ENCODE assay signal across 26 cellular contexts in genomic region chr21:35329940-35330670, GRCh38.
DNase-seq lines count a peak whose midpoint lies in the region; ATAC-seq and TF ChIP-seq lines count a peak whose summit lies in the region.
"Had no signal": no experiment of that assay in that cellular context is flagged by ENCODE, and none has a peak within 500 bp of the region (broad histone marks: within the 10 kb centered on the region; RNA-seq: fewer than 3 reads in every experiment).

No MANE protein-coding gene starts in this region.

- no peaks in the 10 kb centered on the region for H3K79me2 ChIP-seq in fibroblast of lung (ENCODE audit: control insufficient read depth, insufficient read depth, low read length)

- intact Hi-C loops in Right ventricle myocardium superior (cut with DNase I), result no loop called here
- intact Hi-C loops in Right ventricle myocardium inferior (cut with DNase I), result no loop called here
- intact Hi-C loops in testis (cut with DNase I; ENCODE audit: low total_unique reads), result no loop called here
- intact Hi-C loops in spleen (cut with DNase I; ENCODE audit: low total_unique reads), result no loop called here

- H4K20me1 ChIP-seq in fibroblast of lung (ENCODE audit: control insufficient read depth, extremely low read depth, insufficient read depth, low read length), result no peaks in the 10 kb centered on the region

- no peak overlapping the region for H2AFZ ChIP-seq in fibroblast of lung (ENCODE audit: low read length)

- no peak overlapping the region for H3K27ac ChIP-seq in fibroblast of lung (ENCODE audit: insufficient read depth, low read length)
- peak overlapping the region in 1 of 2 donors; percentile 22 for H3K27ac ChIP-seq in testis
- no peak overlapping the region for H3K27ac ChIP-seq in spleen
- H3K27ac ChIP-seq: SJCRH30, upper lobe of right lung had no signal

- DNase-seq in Right ventricle myocardium superior, result no peak
- no peak for DNase-seq in Right ventricle myocardium inferior (ENCODE audit: missing footprints)
- DNase-seq in adipocyte (ENCODE audit: low read depth), result peak; percentile 43
- DNase-seq in fibroblast of lung (ENCODE audit: low read depth in 2 of 2), result peak; percentile 30 to 33
- DNase-seq in testis, result peak; percentile 54
- no peak for DNase-seq in activated CD4-positive, alpha-beta T cell treated with anti-CD3 and anti-CD28 coated beads for 48 hours
- no peak for DNase-seq in activated CD4-positive, alpha-beta T cell treated with anti-CD3 and anti-CD28 coated beads, Interleukin-2, amount 50 U/mL, for 4 hours
- DNase-seq in spleen, result no peak
- DNase-seq: activated CD4-positive, alpha-beta T cell treated with anti-CD3 and anti-CD28 coated beads, Interleukin-2, amount 50 U/mL, for 1 hour; activated CD8-positive, alpha-beta memory T cell treated with anti-CD3 and anti-CD28 coated beads, Interleukin-2, amount 10 ng/mL, durations not matched to agents 7 days and 5 days; activated naive CD4-positive, alpha-beta T cell; activated T-cell treated with anti-CD3 and anti-CD28 coated beads, Interleukin-2, amount 50 U/mL, for 72 hours; effector memory CD4-positive, alpha-beta T cell; erythroblast; KBM-7; MM.1S; NCI-H1436; NCI-H2171; NCI-H524 treated with DMSO at 0.1 percent for 48 hours; retina; SJCRH30; stimulated activated CD4-positive, alpha-beta T cell treated with anti-CD3 and anti-CD28 coated beads, Interleukin-2, amount 100 ng/mL, for 48 hours; T1000; upper lobe of right lung had no signal

- TF ChIP-seq CTCF in fibroblast of lung (conservative IDR thresholded peaks at IDR 0.05 in 1 of 2, IDR thresholded peaks at IDR 0.05 in 1 of 2; ENCODE audit: low read depth in 1 of 2, low read length in 2 of 2), result no peak
- no peak for TF ChIP-seq CTCF in testis (IDR thresholded peaks at IDR 0.05)
- no peak for TF ChIP-seq CTCF in spleen (IDR thresholded peaks at IDR 0.05 in 8 of 11, conservative IDR thresholded peaks at IDR 0.05 in 3 of 11)

- ATAC-seq in Right ventricle myocardium superior (ENCODE audit: poor library complexity), result peak; percentile 56
- no peak for ATAC-seq in Right ventricle myocardium inferior
- ATAC-seq: activated CD8-positive, alpha-beta memory T cell treated with anti-CD3 and anti-CD28 coated beads, Interleukin-2, amount 10 ng/mL, durations not matched to agents 7 days and 5 days; activated T-cell treated with anti-CD3 and anti-CD28 coated beads, Interleukin-2, amount 50 U/mL, for 72 hours; natural killer cell treated with Interleukin-12 subunit alpha and Interleukin-12 subunit beta and Interleukin-15 and Interleukin-18, amount 100 ng/mL, for 72 hours; upper lobe of right lung had no signal

- H3K36me3 ChIP-seq in adipocyte (ENCODE audit: control insufficient read depth, insufficient read depth, low read length, severe bottlenecking) (no peaks in the 10 kb centered on the region), fibroblast of lung (ENCODE audit: control insufficient read depth, insufficient read depth, low read length) (no peaks in the 10 kb centered on the region), testis (ENCODE audit: low read depth, missing control alignments) (no peaks in the 10 kb centered on the region), spleen (no peaks in the 10 kb centered on the region)
- H3K36me3 ChIP-seq: SJCRH30, upper lobe of right lung had no signal

- peaks cover 20% of the 10 kb centered on the region for H3K4me1 ChIP-seq in adipocyte (ENCODE audit: control insufficient read depth, insufficient read depth, low read length)
- no peaks in the 10 kb centered on the region for H3K4me1 ChIP-seq in fibroblast of lung (ENCODE audit: control insufficient read depth, extremely low read depth, insufficient read depth, low read length)
- H3K4me1 ChIP-seq in testis, result no peaks in the 10 kb centered on the region
- H3K4me1 ChIP-seq in spleen, result no peaks in the 10 kb centered on the region
- H3K4me1 ChIP-seq: upper lobe of right lung had no signal

- H3K27me3 ChIP-seq in adipocyte (replicated peaks; ENCODE audit: control insufficient read depth, insufficient read depth, low read length) (no peaks in the 10 kb centered on the region), fibroblast of lung (ENCODE audit: control insufficient read depth, insufficient read depth, low read length) (no peaks in the 10 kb centered on the region), testis (no peaks in the 10 kb centered on the region), spleen (replicated peaks in 1 of 7) (no peaks in the 10 kb centered on the region)
- H3K27me3 ChIP-seq: SJCRH30, upper lobe of right lung had no signal

- H3K9me3 ChIP-seq in adipocyte (ENCODE audit: control insufficient read depth, low read length) (no peaks in the 10 kb centered on the region), fibroblast of lung (ENCODE audit: control insufficient read depth, insufficient read depth, low read depth, low read length) (no peaks in the 10 kb centered on the region), testis (no peaks in the 10 kb centered on the region), spleen (no peaks in the 10 kb centered on the region)
- H3K9me3 ChIP-seq: SJCRH30, upper lobe of right lung had no signal

- no peak overlapping the region for H3K4me3 ChIP-seq in adipocyte (ENCODE audit: low read length)
- no peak overlapping the region for H3K4me3 ChIP-seq in fibroblast of lung (replicated peaks in 1 of 4; ENCODE audit: control extremely low read depth in 1 of 4, insufficient read depth in 1 of 4, low read depth in 3 of 4, low read length in 4 of 4)
- H3K4me3 ChIP-seq in testis, result no peak overlapping the region
- H3K4me3 ChIP-seq in spleen, result no peak overlapping the region
- H3K4me3 ChIP-seq: coronary artery, SJCRH30, upper lobe of right lung had no signal

- 69 to 76% methylated on average over 4 of the region's 4 CpGs for WGBS in testis, 2 donors
- WGBS in spleen, 5 donors, result 88 to 90% (median 90%) methylated on average over 4 of the region's 4 CpGs

- H3K4me2 ChIP-seq in fibroblast of lung (ENCODE audit: extremely low read depth, insufficient read depth, low read length), result no peak overlapping the region

- no peak for TF ChIP-seq POLR2A in testis (IDR thresholded peaks at IDR 0.05)
- no peak for TF ChIP-seq POLR2A in spleen (IDR thresholded peaks at IDR 0.05)

- H3K9ac ChIP-seq in adipocyte (ENCODE audit: low read length) (no peak overlapping the region), fibroblast of lung (ENCODE audit: insufficient read depth, low read length) (no peak overlapping the region)

Comparison
In these comparisons a context has a peak if more than half of its experiments do, and no peak if none do; other contexts are left out.
1. DNase-seq: peak in adipocyte (single experiment), fibroblast of lung (2 of 2) and testis (single experiment); none in Right ventricle myocardium superior (single experiment), Right ventricle myocardium inferior (single experiment), activated CD4-positive, alpha-beta T cell treated with anti-CD3 and anti-CD28 coated beads for 48 hours (single experiment), activated CD4-positive, alpha-beta T cell treated with anti-CD3 and anti-CD28 coated beads, Interleukin-2, amount 50 U/mL, for 4 hours (0 of 2) and spleen (single experiment).